ENCODE assay signal across 4 cellular contexts in the genomic region with DNA sequence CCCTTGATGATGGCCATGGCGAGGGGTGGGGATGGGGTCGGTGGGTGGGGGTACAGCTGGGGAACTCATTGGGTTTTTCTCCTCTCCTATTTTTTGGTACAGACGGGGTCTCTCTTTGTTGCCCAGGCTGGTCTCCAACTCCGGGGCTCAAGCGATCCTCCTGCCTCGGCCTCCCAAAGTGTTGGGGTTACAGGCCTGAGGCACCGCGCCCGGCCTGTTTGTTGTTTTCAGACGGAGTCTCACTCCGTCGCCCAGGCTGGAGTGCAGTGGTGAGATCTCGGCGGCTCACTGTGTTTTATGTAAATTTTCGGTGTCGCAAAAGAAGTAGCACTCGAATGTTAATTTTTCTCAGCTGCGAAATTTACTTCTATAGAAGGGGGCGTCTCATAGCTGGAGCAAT. TPM values are rescaled to one million over a fixed set of nuclear protein-coding genes. Genes with fewer than 3 reads are reported as not detected.
"Had no signal": no experiment of that assay in that cellular context is flagged by ENCODE, and none has a peak within 500 bp of the region (broad histone marks: within the 10 kb centered on the region; RNA-seq: fewer than 3 reads in every experiment).

No MANE protein-coding gene starts in this region.

RNA-seq across cellular contexts. Expression of a gene that starts 2.9 kb away (rescaled TPM):
- total RNA-seq: RPMI7951, SJSA1 had no signal

RNA-seq across cellular contexts. Expression of a gene that starts 11.1 kb away (rescaled TPM):
- total RNA-seq: OCI-LY7 had no signal

RNA-seq across cellular contexts. Expression of a gene that starts 25.6 kb away (rescaled TPM):
- total RNA-seq: OCI-LY7, RPMI7951, SJSA1, SK-MEL-5 had no signal
